9 cellular contexts compared by ENCODE assay signal in the genomic region with DNA sequence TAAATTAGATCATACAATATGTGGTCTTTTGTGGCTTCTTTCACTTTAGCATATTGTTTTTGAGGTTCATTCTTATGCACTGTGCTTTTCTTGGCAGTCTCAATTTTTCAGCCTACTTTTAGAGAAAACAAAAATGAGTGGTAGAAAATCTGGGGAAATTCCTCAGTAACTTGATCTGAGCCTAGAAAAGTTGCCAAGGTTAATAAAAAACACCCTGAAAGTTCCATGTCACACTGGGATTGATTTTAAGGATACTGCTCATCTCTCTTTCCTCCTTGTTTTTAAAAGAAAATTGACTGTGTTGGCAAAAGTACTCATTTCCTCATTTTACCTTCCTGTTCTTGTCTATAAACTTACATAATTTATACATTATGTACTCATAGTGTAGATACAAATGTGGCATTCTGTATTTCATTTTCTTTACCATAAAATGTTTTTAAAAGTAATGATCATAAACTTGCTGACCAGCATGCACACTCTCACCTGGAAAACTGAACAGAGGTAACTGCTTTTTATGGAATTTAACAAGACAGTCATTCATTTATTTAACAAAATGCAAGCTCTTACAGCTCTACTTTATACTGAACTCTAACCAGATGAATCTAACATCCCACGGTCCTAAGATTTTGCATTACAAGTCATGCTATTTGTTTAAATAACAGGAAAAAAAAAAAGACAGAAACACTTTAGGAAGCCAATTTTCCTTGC. TPM values are rescaled to one million over a fixed set of nuclear protein-coding genes. Genes with fewer than 3 reads are reported as not detected.
A peak's percentile ranks its signal among the peaks of the same experiment; 100 is the strongest.
DNase-seq lines count a peak whose midpoint lies in the region; ATAC-seq and TF ChIP-seq lines count a peak whose summit lies in the region.
"Had no signal": no experiment of that assay in that cellular context is flagged by ENCODE, and none has a peak within 500 bp of the region (broad histone marks: within the 10 kb centered on the region; RNA-seq: fewer than 3 reads in every experiment).

No MANE protein-coding gene starts in this region.

- H3K4me3 ChIP-seq in PC-9 (no peak overlapping the region), tibial artery (no peak overlapping the region), colonic mucosa (no peak overlapping the region)

- no peak overlapping the region for H3K4ac ChIP-seq in H9 (ENCODE audit: low read depth, low read length)

- H3K79me1 ChIP-seq in H9 (ENCODE audit: insufficient read depth, low read depth, low read length, poor library complexity, severe bottlenecking): no peaks in the 10 kb centered on the region

- no peak overlapping the region for H2BK15ac ChIP-seq in H9 (ENCODE audit: low read depth, low read length)

- no peak overlapping the region for H3K14ac ChIP-seq in H9 (ENCODE audit: insufficient read depth, low read length)

- H3F3A ChIP-seq in PC-9 (ENCODE audit: insufficient read depth, low read depth): no peaks in the 10 kb centered on the region

- intact Hi-C loops in PC-9 (cut with micrococcal nuclease; ENCODE audit: unreplicated experiment): no loop called here
- intact Hi-C loops in tibial artery (cut with DNase I; ENCODE audit: low total_unique reads): no loop called here
- intact Hi-C loops in colonic mucosa (cut with DNase I): no loop called here

- H2AFZ ChIP-seq in PC-9: 0 out of 2 replicates have a peak overlapping the region, but pooled peaks have one; percentile 10
- H2AFZ ChIP-seq in H9 (ENCODE audit: low read length): no peak overlapping the region

- no CpG with 5 or more reads among the region's 1 CpG for WGBS in H9 (ENCODE audit: extremely low coverage, insufficient read length, low lambda C conversion rate)

- CTCF ChIA-PET in PC-9 (lab: Charles Lee): interaction anchor here (0.6 to 0.7 kb wide), 3 partner anchors 9 to 32 kb away, joined by 3 to 7 read pairs (median 3); no protein-coding TSS in a partner anchor

- H3K4me1 ChIP-seq in PC-9 (replicated peaks; ENCODE audit: insufficient read depth): 0 out of 2 replicates have a peak, but pooled peaks cover 6% of the 10 kb centered on the region
- peaks cover 0 to 51% (median 24%) of the 10 kb centered on the region in 4 donors for H3K4me1 ChIP-seq in tibial artery
- H3K4me1 ChIP-seq in colonic mucosa: no peaks in the 10 kb centered on the region
- no peaks in the 10 kb centered on the region; the same call in 1 of the 2 replicates for H3K4me1 ChIP-seq in H9 (ENCODE audit: insufficient read depth, low read length)

- H3K4me2 ChIP-seq in PC-9: no peak overlapping the region
- H3K4me2 ChIP-seq in H9 (ENCODE audit: insufficient read depth, insufficient read length, low read length): no peak overlapping the region

- H2BK20ac ChIP-seq in H9 (ENCODE audit: low read depth, low read length, poor library complexity, severe bottlenecking): no peak overlapping the region

- H2BK12ac ChIP-seq in H9 (ENCODE audit: insufficient read length, low read depth, low read length): no peak overlapping the region

- no peaks in the 10 kb centered on the region for H4K20me1 ChIP-seq in PC-9 (ENCODE audit: insufficient read depth)
- no peaks in the 10 kb centered on the region for H4K20me1 ChIP-seq in H9 (ENCODE audit: control insufficient read depth, insufficient read depth, insufficient read length)

- H4K8ac ChIP-seq in H9 (replicated peaks; ENCODE audit: insufficient read length, low read depth, low read length): no peak overlapping the region

- no peak overlapping the region for H3K9ac ChIP-seq in colonic mucosa (ENCODE audit: low read depth in 2 of 2, low read length in 2 of 2)
- no peak overlapping the region for H3K9ac ChIP-seq in H9 (ENCODE audit: extremely low read depth, insufficient read length, low read length)

- H3K23me2 ChIP-seq in H9 (ENCODE audit: insufficient read length, low read depth, low read length, poor library complexity, severe bottlenecking): no peaks in the 10 kb centered on the region

- H3K27ac Mint-ChIP-seq in activated T-cell treated with anti-CD3 and anti-CD28 coated beads, Interleukin-2, amount 50 U/mL, for 72 hours: peak overlapping the region; percentile 98
- H3K27ac Mint-ChIP-seq in H9: no peak overlapping the region

- H3K56ac ChIP-seq in H9 (ENCODE audit: insufficient read length, low read depth, low read length): no peak overlapping the region

- H2BK5ac ChIP-seq in H9 (ENCODE audit: insufficient read length, low read length): no peak overlapping the region

- TF ChIP-seq CTCF in PC-9 (conservative IDR thresholded peaks at IDR 0.05) (no peak), tibial artery (IDR thresholded peaks at IDR 0.05) (no peak), colonic mucosa (IDR thresholded peaks at IDR 0.05) (no peak), H9 (conservative IDR thresholded peaks at IDR 0.05) (no peak)

- H3T11ph ChIP-seq in H9 (ENCODE audit: low read length): no peak overlapping the region

- H3K36me3 Mint-ChIP-seq in activated T-cell treated with anti-CD3 and anti-CD28 coated beads, Interleukin-2, amount 50 U/mL, for 72 hours (ENCODE audit: insufficient read depth in 2 of 2): no peaks in the 10 kb centered on the region
- H3K36me3 Mint-ChIP-seq in H9 (ENCODE audit: insufficient read depth in 1 of 3, low read depth in 3 of 3): no peaks in the 10 kb centered on the region

- no peak for DNase-seq in activated T-cell treated with anti-CD3 and anti-CD28 coated beads, Interleukin-2, amount 50 U/mL, for 72 hours
- no peak for DNase-seq in activated T-cell treated with anti-CD3 and anti-CD28 coated beads, Interleukin-2, amount 50 U/mL, for 48 hours
- DNase-seq in PC-9: no peak
- peak; percentile 92 for DNase-seq in fibroblast of peridontal ligament (ENCODE audit: extremely low read depth)
- no peak for DNase-seq in tibial artery
- no peak for DNase-seq in colonic mucosa
- DNase-seq in NCI-H2227 (lab: John Stamatoyannopoulos, UW; ENCODE audit: unreplicated experiment): no peak
- DNase-seq in H9: no peak

- no peaks in the 10 kb centered on the region for H3K9me2 ChIP-seq in PC-9 (ENCODE audit: insufficient read depth)

- ATAC-seq in activated T-cell treated with anti-CD3 and anti-CD28 coated beads, Interleukin-2, amount 50 U/mL, for 72 hours (replicated peaks in 1 of 2): peak; percentile 7 to 24
- ATAC-seq: foreskin keratinocyte had no signal

- no peak overlapping the region for H3K23ac ChIP-seq in H9 (ENCODE audit: insufficient read length, low read depth, low read length)

- peaks cover 61% of the 10 kb centered on the region for H3K4me1 Mint-ChIP-seq in activated T-cell treated with anti-CD3 and anti-CD28 coated beads, Interleukin-2, amount 50 U/mL, for 72 hours (ENCODE audit: low read depth)
- peaks cover 25 to 33% of the 10 kb centered on the region in 2 experiments for H3K4me1 Mint-ChIP-seq in H9

- H4K91ac ChIP-seq in H9 (ENCODE audit: insufficient read length, low read depth, low read length): no peak overlapping the region

- POLR2A ChIA-PET in PC-9 (lab: Charles Lee; ENCODE audit: unreplicated experiment): no interaction called here

- no peaks in the 10 kb centered on the region for H3K9me3 Mint-ChIP-seq in activated T-cell treated with anti-CD3 and anti-CD28 coated beads, Interleukin-2, amount 50 U/mL, for 72 hours
- no peaks in the 10 kb centered on the region for H3K9me3 Mint-ChIP-seq in H9

- no TSS peak for BruUV-seq in PC-9 (replicated peaks; lab: Mats Ljungman, UMichigan)

- H3K79me2 ChIP-seq in PC-9 (ENCODE audit: low read depth) (no peaks in the 10 kb centered on the region), H9 (ENCODE audit: insufficient read depth, low read length) (no peaks in the 10 kb centered on the region)

- H3K18ac ChIP-seq in H9 (ENCODE audit: insufficient read length, low read depth, low read length): no peak overlapping the region

- H3K9me3 ChIP-seq in PC-9 (ENCODE audit: insufficient read depth, low read depth): no peaks in the 10 kb centered on the region
- no peaks in the 10 kb centered on the region for H3K9me3 ChIP-seq in tibial artery
- H3K9me3 ChIP-seq in colonic mucosa: no peaks in the 10 kb centered on the region
- no peaks in the 10 kb centered on the region for H3K9me3 ChIP-seq in H9 (ENCODE audit: control insufficient read depth, low read depth, low read length)

- H3K27ac ChIP-seq in PC-9 (no peak overlapping the region), tibial artery (peak overlapping the region; percentile 2 to 48), colonic mucosa (no peak overlapping the region), H9 (ENCODE audit: insufficient read length, low read depth, low read length) (no peak overlapping the region)
- H3K27ac ChIP-seq: foreskin keratinocyte had no signal

- no peak overlapping the region for H2BK120ac ChIP-seq in H9 (ENCODE audit: low read depth, low read length, poor library complexity, severe bottlenecking)

- H3K4me3 Mint-ChIP-seq in activated T-cell treated with anti-CD3 and anti-CD28 coated beads, Interleukin-2, amount 50 U/mL, for 72 hours: peak overlapping the region; percentile 52 to 89
- no peak overlapping the region for H3K4me3 Mint-ChIP-seq in H9

- H3K27me3 ChIP-seq in PC-9 (ENCODE audit: insufficient read depth, low read depth): no peaks in the 10 kb centered on the region
- no peaks in the 10 kb centered on the region for H3K27me3 ChIP-seq in tibial artery
- H3K27me3 ChIP-seq in colonic mucosa: no peaks in the 10 kb centered on the region
- H3K27me3 ChIP-seq in H9 (ENCODE audit: insufficient read depth, low read length): no peaks in the 10 kb centered on the region; the same call in 1 of the 2 replicates
- H3K27me3 ChIP-seq: foreskin keratinocyte had no signal

- peaks cover 7% of the 10 kb centered on the region for H3K27me3 Mint-ChIP-seq in activated T-cell treated with anti-CD3 and anti-CD28 coated beads, Interleukin-2, amount 50 U/mL, for 72 hours (ENCODE audit: low read depth)
- peaks cover 3% of the 10 kb centered on the region; the same call in 1 of the 2 replicates for H3K27me3 Mint-ChIP-seq in H9 (ENCODE audit: low read depth)

- H3K36me3 ChIP-seq in PC-9 (ENCODE audit: low read depth) (no peaks in the 10 kb centered on the region), tibial artery (no peaks in the 10 kb centered on the region), colonic mucosa (no peaks in the 10 kb centered on the region)

- no peak overlapping the region for H4K5ac ChIP-seq in H9 (ENCODE audit: insufficient read length, low read depth, low read length)

- H2AK5ac ChIP-seq in H9 (ENCODE audit: insufficient read length, low read length): no peak overlapping the region

RNA-seq across cellular contexts. Expression of a gene that starts 28.6 kb away (rescaled TPM):
- total RNA-seq in activated T-cell treated with anti-CD3 and anti-CD28 coated beads, Interleukin-2, amount 50 U/mL, for 72 hours: 10 to 100 TPM in 1 of 2 donors, 1 to 10 TPM in 1; 7.4 to 19.6 TPM
- total RNA-seq in PC-9 (2021) (31.6 and 39.3 TPM in 2 replicates), colonic mucosa (1 to 10 TPM; 5.5 to 9.3 TPM), H9 (2021) (5.5 and 6.8 TPM in 2 replicates)

Comparison
In these comparisons a context has a peak if more than half of its experiments do, and no peak if none do; other contexts are left out.
1. H3K4me3 Mint-ChIP-seq: peak in activated T-cell treated with anti-CD3 and anti-CD28 coated beads, Interleukin-2, amount 50 U/mL, for 72 hours (2 of 2); none in H9 (0 of 2).
2. H3K27ac ChIP-seq: peak in tibial artery (2 of 2); none in PC-9 (single experiment), colonic mucosa (single experiment) and H9 (single experiment).